8 cellular contexts compared by ENCODE assay signal in the genomic region with DNA sequence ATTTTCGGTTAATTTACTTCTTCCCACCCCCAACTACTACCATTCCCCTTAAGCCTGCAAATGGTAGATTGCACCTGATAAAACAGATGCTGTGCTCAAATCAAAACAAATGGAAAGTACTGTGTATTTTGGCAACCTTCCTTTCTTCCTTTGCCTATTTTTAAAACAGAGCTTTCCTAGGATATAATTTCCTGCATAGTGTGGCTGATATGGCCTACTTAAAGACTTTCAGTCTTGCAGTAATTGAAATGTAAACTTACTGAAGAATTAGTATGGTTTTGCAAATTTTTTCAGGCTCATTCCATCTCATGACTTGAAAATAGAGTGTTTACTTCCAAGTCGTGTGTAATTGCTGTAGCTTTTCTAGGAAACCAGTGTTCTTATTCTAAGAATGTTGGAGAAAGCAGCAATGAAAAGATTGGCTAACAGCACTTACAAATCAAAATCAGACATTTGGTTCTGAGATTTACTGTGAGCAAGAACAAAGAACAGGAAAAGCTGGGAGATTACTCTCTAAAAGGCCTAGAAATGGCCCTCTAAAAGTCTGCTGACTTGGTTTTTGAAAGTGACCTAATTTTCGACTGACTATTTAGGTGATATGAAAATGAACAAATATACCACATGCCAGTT. TPM values are rescaled to one million over a fixed set of nuclear protein-coding genes. Genes with fewer than 3 reads are reported as not detected.
A peak's percentile ranks its signal among the peaks of the same experiment; 100 is the strongest.
DNase-seq lines count a peak whose midpoint lies in the region; ATAC-seq, FAIRE-seq and TF ChIP-seq lines count a peak whose summit lies in the region.

No MANE protein-coding gene starts in this region.

- intact Hi-C loops in kidney (cut with DNase I) (no loop called here), upper lobe of right lung (cut with DNase I) (no loop called here), Caco-2 (cut with micrococcal nuclease; ENCODE audit: unreplicated experiment) (no loop called here)

- H3K4me3 Mint-ChIP-seq in astrocyte (ENCODE audit: unreplicated experiment) (no peak overlapping the region), Caco-2 (ENCODE audit: unreplicated experiment) (no peak overlapping the region)

- POLR2A ChIA-PET in Caco-2 (lab: Charles Lee): no interaction called here

- peak overlapping the region; percentile 20 for H3K27ac Mint-ChIP-seq in astrocyte (ENCODE audit: unreplicated experiment)
- no peak overlapping the region for H3K27ac Mint-ChIP-seq in Caco-2 (ENCODE audit: unreplicated experiment)

- DNase-seq in AG09319 (ENCODE audit: extremely low read depth, low read depth): peak; percentile 78
- peak; percentile 4 for DNase-seq in HT1080 (ENCODE audit: low read depth)
- DNase-seq in astrocyte (ENCODE audit: low read depth): peak; percentile 75
- no peak for DNase-seq in kidney
- no peak for DNase-seq in upper lobe of right lung
- no peak for DNase-seq in stimulated activated CD4-positive, alpha-beta T cell treated with anti-CD3 and anti-CD28 coated beads, Interleukin-4, amount 100 ng/mL, for 4 hours
- no peak for DNase-seq in NCI-H2107 treated with DMSO at 0.1 percent for 48 hours (lab: John Stamatoyannopoulos, UW; ENCODE audit: unreplicated experiment)
- no peak for DNase-seq in Caco-2

- BruUV-seq in Caco-2 (replicated peaks; lab: Mats Ljungman, UMichigan): no TSS peak

- TF ChIP-seq CTCF in AG09319 (IDR thresholded peaks at IDR 0.05; ENCODE audit: low read depth, low read length) (no peak), astrocyte (IDR thresholded peaks at IDR 0.05; ENCODE audit: insufficient read depth, low read depth, low read length) (no peak), kidney (IDR thresholded peaks at IDR 0.05; ENCODE audit: borderline replicate concordance, extremely low read depth, insufficient read depth) (no peak), upper lobe of right lung (IDR thresholded peaks at IDR 0.05) (no peak), Caco-2 (IDR thresholded peaks at IDR 0.05; ENCODE audit: insufficient read depth in 1 of 2, low read depth in 1 of 2, low read length in 1 of 2, severe bottlenecking in 1 of 2, unreplicated experiment in 1 of 2) (no peak)

- no peaks in the 10 kb centered on the region for H3K36me3 ChIP-seq in astrocyte (ENCODE audit: insufficient read depth, low read length)
- H3K36me3 ChIP-seq in kidney (ENCODE audit: control insufficient read depth in 1 of 2, insufficient read depth in 2 of 2, low read length in 2 of 2): peaks cover 0 to 4% of the 10 kb centered on the region in 2 donors
- H3K36me3 ChIP-seq in upper lobe of right lung: no peaks in the 10 kb centered on the region
- no peaks in the 10 kb centered on the region; the same call in 1 of the 2 replicates for H3K36me3 ChIP-seq in Caco-2 (ENCODE audit: control insufficient read depth, insufficient read depth, low read length)

- H3K4me2 ChIP-seq in astrocyte (ENCODE audit: low read length): peak overlapping the region; percentile 74

- H3K4me3 ChIP-seq in astrocyte (ENCODE audit: insufficient read depth, low read depth, low read length): peak overlapping the region; percentile 1
- no peak overlapping the region for H3K4me3 ChIP-seq in kidney (ENCODE audit: low read length in 2 of 2)
- no peak overlapping the region for H3K4me3 ChIP-seq in upper lobe of right lung
- no peak overlapping the region for H3K4me3 ChIP-seq in Caco-2 (ENCODE audit: low read depth, low read length)

- peak overlapping the region; percentile 55 for H3K9ac ChIP-seq in astrocyte (ENCODE audit: low read length)
- H3K9ac ChIP-seq in kidney (ENCODE audit: low read length in 2 of 2): no peak overlapping the region

- peaks cover 13% of the 10 kb centered on the region for H3K4me1 ChIP-seq in astrocyte (ENCODE audit: insufficient read depth, low read length)
- no peaks in the 10 kb centered on the region for H3K4me1 ChIP-seq in kidney (ENCODE audit: control insufficient read depth in 1 of 2, insufficient read depth in 1 of 2, low read depth in 1 of 2, low read length in 2 of 2)
- H3K4me1 ChIP-seq in upper lobe of right lung: peaks cover 19% of the 10 kb centered on the region
- no peaks in the 10 kb centered on the region for H3K4me1 ChIP-seq in Caco-2

- no peaks in the 10 kb centered on the region for H4K20me1 ChIP-seq in astrocyte (ENCODE audit: insufficient read depth, low read length)

- no peaks in the 10 kb centered on the region for H3K27me3 ChIP-seq in astrocyte (ENCODE audit: insufficient read depth, low read length)
- H3K27me3 ChIP-seq in upper lobe of right lung: no peaks in the 10 kb centered on the region
- no peaks in the 10 kb centered on the region for H3K27me3 ChIP-seq in Caco-2 (replicated peaks; ENCODE audit: control insufficient read depth, insufficient read depth, low read length)

- H3K9me3 ChIP-seq in astrocyte (ENCODE audit: insufficient read depth, low read depth, low read length): no peaks in the 10 kb centered on the region
- H3K9me3 ChIP-seq in kidney (ENCODE audit: control insufficient read depth in 1 of 2, low read length in 2 of 2): no peaks in the 10 kb centered on the region
- no peaks in the 10 kb centered on the region for H3K9me3 ChIP-seq in upper lobe of right lung
- H3K9me3 ChIP-seq in Caco-2: no peaks in the 10 kb centered on the region

- H3K79me2 ChIP-seq in astrocyte (ENCODE audit: insufficient read depth, low read length): peaks cover 13% of the 10 kb centered on the region

- no peaks in the 10 kb centered on the region for H3K27me3 Mint-ChIP-seq in astrocyte (ENCODE audit: low read depth, unreplicated experiment)
- H3K27me3 Mint-ChIP-seq in Caco-2 (ENCODE audit: insufficient read depth, unreplicated experiment): no peaks in the 10 kb centered on the region

- ATAC-seq in upper lobe of right lung: peak; percentile 48

- CTCF ChIA-PET in Caco-2 (lab: Charles Lee): no interaction called here

- H3K36me3 Mint-ChIP-seq in astrocyte (ENCODE audit: low read depth, unreplicated experiment) (no peaks in the 10 kb centered on the region), Caco-2 (ENCODE audit: insufficient read depth, unreplicated experiment) (peaks cover 12% of the 10 kb centered on the region)

- H3K9me3 Mint-ChIP-seq in astrocyte (ENCODE audit: unreplicated experiment) (peaks cover 1% of the 10 kb centered on the region), Caco-2 (ENCODE audit: unreplicated experiment) (no peaks in the 10 kb centered on the region)

- H3K27ac ChIP-seq in astrocyte (ENCODE audit: low read depth, low read length) (peak overlapping the region; percentile 13), kidney (ENCODE audit: low read depth in 2 of 2, low read length in 2 of 2) (peak overlapping the region in 1 of 2 donors; percentile 44), upper lobe of right lung (peak overlapping the region; percentile 55)

- H3K4me1 Mint-ChIP-seq in astrocyte (ENCODE audit: low read depth, unreplicated experiment): no peaks in the 10 kb centered on the region
- H3K4me1 Mint-ChIP-seq in Caco-2 (ENCODE audit: low read depth, unreplicated experiment): no peaks in the 10 kb centered on the region

- no peak overlapping the region for H2AFZ ChIP-seq in astrocyte (ENCODE audit: low read depth, low read length)

- FAIRE-seq in astrocyte (lab: Jason Lieb, UNC): peak; percentile 65
- peak; percentile 70 for FAIRE-seq in kidney (lab: Jason Lieb, UNC)

RNA-seq across cellular contexts. Expression of a gene that starts 52.0 kb away (rescaled TPM):
- total RNA-seq in HT1080 (2014; rRNA removed; shearing (Covaris generic)): 13.1 and 18.1 TPM in 2 replicates
- polyA plus RNA-seq in HT1080 (2015; cell fraction: cytosol; rRNA removed): 29.1 and 34.9 TPM in 2 replicates
- 10.8 and 11.8 TPM in 2 replicates for polyA plus RNA-seq in HT1080 (2015; cell fraction: nucleus; rRNA removed)
- total RNA-seq in astrocyte (44.6 and 52.0 TPM in 2 replicates), kidney (34.6 TPM), upper lobe of right lung (57.1 TPM), Caco-2 (2022) (56.6 and 66.4 TPM in 2 replicates)
- 12.7 TPM for polyA plus RNA-seq in kidney (ENCODE audit: insufficient read depth, low read depth, low replicate concordance)

Comparison
In these comparisons a context has a peak if more than half of its experiments do, and no peak if none do; other contexts are left out.
1. DNase-seq: peak in AG09319 (single experiment), HT1080 (single experiment) and astrocyte (single experiment); none in kidney (single experiment), upper lobe of right lung (single experiment), stimulated activated CD4-positive, alpha-beta T cell treated with anti-CD3 and anti-CD28 coated beads, Interleukin-4, amount 100 ng/mL, for 4 hours (0 of 2), NCI-H2107 treated with DMSO at 0.1 percent for 48 hours (single experiment) and Caco-2 (0 of 2).